Comparison of ENCODE assay signal across 24 cellular contexts in the genomic region with DNA sequence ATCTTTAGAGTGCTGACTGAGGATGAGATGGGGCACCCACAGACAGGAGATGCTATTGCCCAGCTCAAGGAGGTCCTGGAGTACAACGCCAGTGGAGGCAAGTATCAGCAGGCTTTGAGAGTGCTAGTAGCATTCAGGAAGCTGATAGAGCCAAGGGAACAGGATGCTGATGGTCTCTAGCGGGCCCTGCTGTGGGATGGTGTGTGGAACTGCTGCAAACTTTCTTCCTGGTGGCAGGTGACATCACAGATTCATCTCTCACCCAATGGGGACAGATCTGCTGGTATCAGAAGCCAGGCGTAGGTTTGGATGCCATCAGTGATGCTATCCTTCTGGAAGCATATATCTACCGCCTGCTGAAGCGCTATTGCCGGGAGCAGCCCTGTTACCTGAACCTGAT.
"Had no signal": no experiment of that assay in that cellular context is flagged by ENCODE, and none has a peak within 500 bp of the region (broad histone marks: within the 10 kb centered on the region; RNA-seq: fewer than 3 reads in every experiment).

No MANE protein-coding gene starts in this region.

- H3K27ac ChIP-seq: adrenal gland, breast epithelium, neutrophil, pancreas, right lobe of liver, suprapubic skin, vagina, WERI-Rb-1 had no signal

- H3K4me3 Mint-ChIP-seq: memory B cell; naive thymus-derived CD4-positive, alpha-beta T cell; stimulated activated naive CD8-positive, alpha-beta T cell treated with anti-CD3 and anti-CD28 coated beads, Interleukin-15, amount 100 ng/mL, for 72 hours had no signal

- H3K36me3 ChIP-seq: adrenal gland, breast epithelium, neutrophil, pancreas, right lobe of liver, suprapubic skin, vagina, WERI-Rb-1 had no signal

- H3K27me3 Mint-ChIP-seq: memory B cell; naive thymus-derived CD4-positive, alpha-beta T cell; stimulated activated naive CD8-positive, alpha-beta T cell treated with anti-CD3 and anti-CD28 coated beads, Interleukin-15, amount 100 ng/mL, for 72 hours had no signal

- H3K27me3 ChIP-seq: adrenal gland, breast epithelium, neutrophil, pancreas, right lobe of liver, suprapubic skin, vagina had no signal

- FAIRE-seq: astrocyte, endometrium, pancreas, small intestine had no signal

- H3K9me3 ChIP-seq: adrenal gland, neutrophil, pancreas, right lobe of liver, vagina had no signal

- DNase-seq: activated CD4-positive, alpha-beta T cell treated with anti-CD3 and anti-CD28 coated beads, Interleukin-2, amount 50 U/mL, for 4 hours; activated gamma-delta T cell; adrenal gland; cortex of kidney; erythroblast; foreskin melanocyte; kidney glomerular epithelial cell; left ventricle myocardium superior; naive thymus-derived CD4-positive, alpha-beta T cell; pancreas; right lobe of liver; small intestine; stimulated activated CD4-positive, alpha-beta T cell treated with anti-CD3 and anti-CD28 coated beads, Interleukin-4, amount 100 ng/mL, for 1 hour; stimulated activated naive CD8-positive, alpha-beta T cell treated with anti-CD3 and anti-CD28 coated beads, Interleukin-15, amount 100 ng/mL, for 72 hours; trophoblast cell; WERI-Rb-1 had no signal

- H3K4me1 Mint-ChIP-seq: memory B cell; naive thymus-derived CD4-positive, alpha-beta T cell; stimulated activated naive CD8-positive, alpha-beta T cell treated with anti-CD3 and anti-CD28 coated beads, Interleukin-15, amount 100 ng/mL, for 72 hours had no signal

- H3K36me3 Mint-ChIP-seq: activated naive CD4-positive, alpha-beta T cell treated with anti-CD3 and anti-CD28 coated beads, Interleukin-2, amount 50 U/mL, for 72 hours; memory B cell had no signal

- ATAC-seq: activated naive CD4-positive, alpha-beta T cell treated with anti-CD3 and anti-CD28 coated beads, Interleukin-2, amount 50 U/mL, for 72 hours; left ventricle myocardium superior; naive thymus-derived CD4-positive, alpha-beta T cell; pancreas; right lobe of liver; stimulated activated naive CD8-positive, alpha-beta T cell treated with anti-CD3 and anti-CD28 coated beads, Interleukin-15, amount 100 ng/mL, for 72 hours had no signal

- H3K4me3 ChIP-seq: adrenal gland, breast epithelium, pancreas, right lobe of liver, suprapubic skin, vagina had no signal

- H3K4me1 ChIP-seq: adrenal gland, breast epithelium, pancreas, right lobe of liver, suprapubic skin, vagina had no signal

- H3K27ac Mint-ChIP-seq: activated naive CD4-positive, alpha-beta T cell treated with anti-CD3 and anti-CD28 coated beads, Interleukin-2, amount 50 U/mL, for 72 hours; memory B cell; naive thymus-derived CD4-positive, alpha-beta T cell; stimulated activated naive CD8-positive, alpha-beta T cell treated with anti-CD3 and anti-CD28 coated beads, Interleukin-15, amount 100 ng/mL, for 72 hours had no signal
